16 cellular contexts compared by ENCODE assay signal in the genomic region with DNA sequence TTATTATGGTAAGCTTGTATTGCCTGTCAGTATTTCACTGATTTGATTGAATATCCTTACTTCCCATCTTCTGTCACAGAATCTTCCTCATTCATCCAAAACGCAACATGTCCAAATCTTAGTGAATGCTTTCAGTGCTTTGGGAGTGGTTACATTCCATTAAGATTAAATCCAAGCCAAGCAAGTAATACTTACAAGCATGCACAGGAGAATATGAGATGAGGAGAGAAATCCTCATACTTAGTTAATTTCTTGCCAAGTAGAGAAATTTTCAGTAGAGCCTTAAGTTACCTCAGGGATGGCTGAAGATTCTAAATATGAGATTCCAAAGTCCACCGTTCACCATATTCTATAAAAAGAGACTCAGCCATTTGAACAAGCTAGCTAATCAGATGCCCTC.
DNase-seq lines count a peak whose midpoint lies in the region; ATAC-seq, FAIRE-seq and TF ChIP-seq lines count a peak whose summit lies in the region.
"Had no signal": no experiment of that assay in that cellular context is flagged by ENCODE, and none has a peak within 500 bp of the region (broad histone marks: within the 10 kb centered on the region; RNA-seq: fewer than 3 reads in every experiment).

No MANE protein-coding gene starts in this region.

- DNase-seq in HFFc6 (peak; percentile 36), astrocyte of the spinal cord (ENCODE audit: low read depth, low spot score) (peak; percentile 38), kidney glomerular epithelial cell (lab: John Stamatoyannopoulos, UW) (peak; percentile 14), type B pancreatic cell (ENCODE audit: extremely low spot score, unreplicated experiment) (no peak), lower lobe of right lung (no peak), pancreas (no peak)
- DNase-seq: activated gamma-delta T cell; CD8-positive, alpha-beta T cell; effector memory CD4-positive, alpha-beta T cell; foreskin melanocyte; NCI-H1436; NCI-H510A; nucleus accumbens; stimulated activated CD4-positive, alpha-beta T cell treated with anti-CD3 and anti-CD28 coated beads, Interleukin-12 subunit alpha, Interleukin-12 subunit beta, amount 100 ng/mL, for 4 hours had no signal

- H3K4me3 ChIP-seq in astrocyte of the spinal cord (ENCODE audit: low read depth, low read length) = no peak overlapping the region
- H3K4me3 ChIP-seq in lower lobe of right lung = no peak overlapping the region
- H3K4me3 ChIP-seq in pancreas = no peak overlapping the region

- H3K27me3 ChIP-seq in lower lobe of right lung (ENCODE audit: low read depth) (no peaks in the 10 kb centered on the region), pancreas (no peaks in the 10 kb centered on the region)

- TF ChIP-seq CTCF in HFFc6 (IDR thresholded peaks at IDR 0.05) = no peak
- no peak for TF ChIP-seq CTCF in astrocyte of the spinal cord (IDR thresholded peaks at IDR 0.05; ENCODE audit: low read depth, low read length)
- no peak for TF ChIP-seq CTCF in type B pancreatic cell (conservative IDR thresholded peaks at IDR 0.05)
- no peak for TF ChIP-seq CTCF in lower lobe of right lung (IDR thresholded peaks at IDR 0.05)
- TF ChIP-seq CTCF in pancreas (IDR thresholded peaks at IDR 0.05) = no peak

- H3K9me3 ChIP-seq in lower lobe of right lung (no peaks in the 10 kb centered on the region), pancreas (no peaks in the 10 kb centered on the region)

- intact Hi-C loops in lower lobe of right lung (cut with DNase I) = no loop called here
- intact Hi-C loops in pancreas (cut with DNase I) = no loop called here

- no peak for ATAC-seq in lower lobe of right lung
- no peak for ATAC-seq in GM19035 (IDR thresholded peaks at IDR 0.05; ENCODE audit: unreplicated experiment)
- ATAC-seq in pancreas = no peak
- ATAC-seq: CD8-positive, alpha-beta T cell had no signal

- H3K36me3 ChIP-seq in lower lobe of right lung (no peaks in the 10 kb centered on the region), pancreas (no peaks in the 10 kb centered on the region)

- H3K9me3 Mint-ChIP-seq in HFFc6 (no peaks in the 10 kb centered on the region), type B pancreatic cell (peaks cover 10% of the 10 kb centered on the region)
- H3K9me3 Mint-ChIP-seq: CD8-positive, alpha-beta T cell; memory B cell had no signal

- no peaks in the 10 kb centered on the region; the same call in 1 of the 2 replicates for H3K36me3 Mint-ChIP-seq in HFFc6 (ENCODE audit: low read depth)
- H3K36me3 Mint-ChIP-seq in type B pancreatic cell = peaks cover 9% of the 10 kb centered on the region
- H3K36me3 Mint-ChIP-seq: CD8-positive, alpha-beta T cell had no signal

- no peaks in the 10 kb centered on the region; the same call in 1 of the 2 replicates for H3K27me3 Mint-ChIP-seq in HFFc6 (ENCODE audit: insufficient read depth)
- H3K27me3 Mint-ChIP-seq in type B pancreatic cell = no peaks in the 10 kb centered on the region
- H3K27me3 Mint-ChIP-seq: memory B cell had no signal

- peak overlapping the region; percentile 57 for H3K27ac Mint-ChIP-seq in HFFc6
- H3K27ac Mint-ChIP-seq in type B pancreatic cell = peak overlapping the region; percentile 11
- H3K27ac Mint-ChIP-seq: CD8-positive, alpha-beta T cell; memory B cell had no signal

- no peak overlapping the region for H3K27ac ChIP-seq in lower lobe of right lung
- H3K27ac ChIP-seq in pancreas = no peak overlapping the region

- H3K4me1 ChIP-seq in lower lobe of right lung = peaks cover 21% of the 10 kb centered on the region
- peaks cover 16 to 24% (median 16%) of the 10 kb centered on the region in 3 donors for H3K4me1 ChIP-seq in pancreas

- H3K4me3 Mint-ChIP-seq in HFFc6 (peak overlapping the region; percentile 25), type B pancreatic cell (no peak overlapping the region)
- H3K4me3 Mint-ChIP-seq: CD8-positive, alpha-beta T cell; memory B cell had no signal

- in situ Hi-C loops in astrocyte of the spinal cord (cut with HindIII; ENCODE audit: low sequenced_read_pairs) = no loop called here

- 76 to 89% methylated on average over 2 of the region's 2 CpGs for WGBS in pancreas, 2 donors

- FAIRE-seq in pancreas (lab: Jason Lieb, UNC) = no peak

- H3K4me1 Mint-ChIP-seq in HFFc6 (ENCODE audit: low read depth) = peaks cover 54% of the 10 kb centered on the region
- peaks cover 42% of the 10 kb centered on the region for H3K4me1 Mint-ChIP-seq in type B pancreatic cell (ENCODE audit: unreplicated experiment)

Comparison
In these comparisons a context has a peak if more than half of its experiments do, and no peak if none do; other contexts are left out.
1. DNase-seq: peak in HFFc6 (single experiment), astrocyte of the spinal cord (single experiment) and kidney glomerular epithelial cell (single experiment); none in type B pancreatic cell (single experiment), lower lobe of right lung (single experiment) and pancreas (0 of 6).